28 cellular contexts compared by ENCODE assay signal in the genomic region with DNA sequence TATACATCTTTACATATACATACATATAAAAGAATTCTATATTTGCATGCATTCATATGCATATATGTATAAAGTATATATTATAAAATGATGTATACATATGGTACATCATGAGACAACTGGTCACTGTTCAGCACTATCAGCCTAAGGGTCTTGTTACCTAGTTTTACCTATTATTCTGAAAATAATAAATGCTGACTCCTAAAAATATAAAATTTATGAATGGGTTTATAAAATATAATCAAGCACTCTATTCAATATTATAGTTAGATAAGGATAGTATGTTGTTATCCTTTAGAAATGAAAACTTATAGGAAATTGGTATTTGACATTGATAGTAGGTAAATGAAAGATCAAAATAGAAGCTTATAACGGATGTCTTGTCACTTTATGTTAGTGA.
"Had no signal": no experiment of that assay in that cellular context is flagged by ENCODE, and none has a peak within 500 bp of the region (broad histone marks: within the 10 kb centered on the region; RNA-seq: fewer than 3 reads in every experiment).

No MANE protein-coding gene starts in this region.

- H3K4me1 ChIP-seq: neural progenitor cell, parathyroid adenoma, psoas muscle, spleen, suprapubic skin, testis, tibial artery, transverse colon, upper lobe of right lung, uterus had no signal

- H3K4me2 ChIP-seq: neural progenitor cell, smooth muscle cell had no signal

- H3K27me3 ChIP-seq: neural progenitor cell, ovary, spleen, suprapubic skin, testis, tibial artery, transverse colon, upper lobe of right lung, uterus had no signal

- H2AFZ ChIP-seq: neural progenitor cell, parathyroid adenoma had no signal

- H3K79me2 ChIP-seq: parathyroid adenoma had no signal

- H3K27ac ChIP-seq: neural progenitor cell, ovary, parathyroid adenoma, psoas muscle, skin epidermis, spleen, suprapubic skin, testis, tibial artery, transverse colon, upper lobe of right lung, uterus had no signal

- H3K4me3 ChIP-seq: neural progenitor cell, ovary, psoas muscle, skin epidermis, smooth muscle cell, spleen, suprapubic skin, testis, tibial artery, transverse colon, upper lobe of right lung, uterus had no signal

- ATAC-seq: natural killer cell; psoas muscle; right cardiac atrium; sciatic nerve; stimulated activated memory B cell treated with anti-CD40 and anti-IgM and Interleukin-4, amounts not matched to agents 10 μg/mL and 1 μg/mL and 100 μg/mL, for 72 hours; stimulated activated naive CD8-positive, alpha-beta T cell treated with anti-CD3 and anti-CD28 coated beads, Interleukin-15, amount 100 ng/mL, for 72 hours; stimulated activated naive CD8-positive, alpha-beta T cell treated with anti-CD3 and anti-CD28 coated beads, Interleukin-15, Interleukin-2, amounts not matched to agents 100 U/mL and 50 U/mL, for 24 hours; upper lobe of right lung had no signal

- H3K9me3 ChIP-seq: ovary, psoas muscle, suprapubic skin, testis, tibial artery, transverse colon, upper lobe of right lung, uterus had no signal

- H3K9ac ChIP-seq: neural progenitor cell, parathyroid adenoma had no signal

- H3K36me3 ChIP-seq: neural progenitor cell, ovary, spleen, suprapubic skin, tibial artery, transverse colon, upper lobe of right lung, uterus had no signal

- DNase-seq: natural killer cell; occipital lobe; ovary; posterior cingulate gyrus; psoas muscle; right cardiac atrium; spleen; stimulated activated CD4-positive, alpha-beta T cell treated with anti-CD3 and anti-CD28 coated beads, Interleukin-12 subunit alpha, Interleukin-12 subunit beta, amount 100 ng/mL, for 4 hours; stimulated activated CD4-positive, alpha-beta T cell treated with anti-CD3 and anti-CD28 coated beads, Interleukin-1b, Interleukin-23, amount 100 ng/mL, for 48 hours; stimulated activated CD4-positive, alpha-beta T cell treated with anti-CD3 and anti-CD28 coated beads, Interleukin-4, amount 100 ng/mL, for 1 hour; stimulated activated CD4-positive, alpha-beta T cell treated with anti-CD3 and anti-CD28 coated beads, Interleukin-4, amount 100 ng/mL, for 4 hours; stimulated activated CD8-positive, alpha-beta memory T cell treated with anti-CD3 and anti-CD28 coated beads, Interleukin-4, amount 100 ng/mL, for 48 hours; stimulated activated naive CD4-positive, alpha-beta T cell; stimulated activated naive CD8-positive, alpha-beta T cell treated with anti-CD3 and anti-CD28 coated beads, Interleukin-15, amount 100 ng/mL, for 72 hours; stimulated activated naive CD8-positive, alpha-beta T cell treated with anti-CD3 and anti-CD28 coated beads, Interleukin-15, Interleukin-2, amounts not matched to agents 100 U/mL and 50 U/mL, for 24 hours; substantia nigra; testis; tibial artery; transverse colon; upper lobe of right lung; uterus had no signal
